Comparison of ENCODE assay signal across 2 cellular contexts in the genomic region with DNA sequence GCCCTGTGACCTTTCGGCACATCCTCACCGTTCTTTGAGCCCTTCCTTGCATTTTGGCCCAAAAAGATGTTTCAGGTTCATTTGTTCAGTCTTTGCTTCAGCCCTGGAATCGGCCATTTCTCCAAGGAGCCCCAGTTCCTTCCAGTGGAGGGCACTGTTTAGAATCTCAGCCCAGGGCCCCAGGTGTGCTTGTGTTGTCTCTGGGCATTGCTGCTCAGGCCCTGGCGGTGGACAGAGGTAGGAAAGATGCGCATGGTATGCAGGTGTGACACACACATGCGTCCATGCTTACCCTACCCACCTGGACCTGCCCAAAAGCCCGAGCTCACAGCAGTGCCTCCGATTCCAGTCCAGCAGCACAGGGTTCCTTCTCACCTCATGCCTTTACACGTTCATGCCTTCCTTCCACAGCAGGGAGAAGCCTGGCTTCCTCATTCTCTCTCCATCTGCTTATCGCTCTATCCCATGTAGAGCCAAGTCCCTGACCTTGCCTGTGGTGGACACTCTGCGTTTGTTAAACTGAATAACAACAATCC.
TF ChIP-seq lines count a peak whose summit lies in the region.

No MANE protein-coding gene starts in this region.

TF ChIP-seq in SK-N-SH, 30 proteins besides CTCF, POLR2A, EP300 and RAD21 (continued from another document):
- TF ChIP-seq POLR2AphosphoS5 (IDR thresholded peaks at IDR 0.05; ENCODE audit: low read depth, low read length) = no peak
- TF ChIP-seq, protein P1, sequence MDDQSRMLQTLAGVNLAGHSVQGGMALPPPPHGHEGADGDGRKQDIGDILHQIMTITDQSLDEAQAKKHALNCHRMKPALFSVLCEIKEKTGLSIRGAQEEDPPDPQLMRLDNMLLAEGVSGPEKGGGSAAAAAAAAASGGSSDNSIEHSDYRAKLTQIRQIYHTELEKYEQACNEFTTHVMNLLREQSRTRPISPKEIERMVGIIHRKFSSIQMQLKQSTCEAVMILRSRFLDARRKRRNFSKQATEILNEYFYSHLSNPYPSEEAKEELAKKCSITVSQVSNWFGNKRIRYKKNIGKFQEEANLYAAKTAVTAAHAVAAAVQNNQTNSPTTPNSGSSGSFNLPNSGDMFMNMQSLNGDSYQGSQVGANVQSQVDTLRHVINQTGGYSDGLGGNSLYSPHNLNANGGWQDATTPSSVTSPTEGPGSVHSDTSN (IDR thresholded peaks at IDR 0.05) = no peak
- TF ChIP-seq FOSL2 (IDR thresholded peaks at IDR 0.05; ENCODE audit: borderline replicate concordance, low read depth) = no peak
- TF ChIP-seq, protein P2, sequence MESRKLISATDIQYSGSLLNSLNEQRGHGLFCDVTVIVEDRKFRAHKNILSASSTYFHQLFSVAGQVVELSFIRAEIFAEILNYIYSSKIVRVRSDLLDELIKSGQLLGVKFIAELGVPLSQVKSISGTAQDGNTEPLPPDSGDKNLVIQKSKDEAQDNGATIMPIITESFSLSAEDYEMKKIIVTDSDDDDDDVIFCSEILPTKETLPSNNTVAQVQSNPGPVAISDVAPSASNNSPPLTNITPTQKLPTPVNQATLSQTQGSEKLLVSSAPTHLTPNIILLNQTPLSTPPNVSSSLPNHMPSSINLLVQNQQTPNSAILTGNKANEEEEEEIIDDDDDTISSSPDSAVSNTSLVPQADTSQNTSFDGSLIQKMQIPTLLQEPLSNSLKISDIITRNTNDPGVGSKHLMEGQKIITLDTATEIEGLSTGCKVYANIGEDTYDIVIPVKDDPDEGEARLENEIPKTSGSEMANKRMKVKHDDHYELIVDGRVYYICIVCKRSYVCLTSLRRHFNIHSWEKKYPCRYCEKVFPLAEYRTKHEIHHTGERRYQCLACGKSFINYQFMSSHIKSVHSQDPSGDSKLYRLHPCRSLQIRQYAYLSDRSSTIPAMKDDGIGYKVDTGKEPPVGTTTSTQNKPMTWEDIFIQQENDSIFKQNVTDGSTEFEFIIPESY (IDR thresholded peaks at IDR 0.05; ENCODE audit: borderline replicate concordance, low read depth) = no peak
- TF ChIP-seq SIN3A (IDR thresholded peaks at IDR 0.05; ENCODE audit: borderline replicate concordance, low read depth, low read length) = no peak

TF ChIP-seq in SK-N-SH treated with all-trans-retinoic acid at 6 μM for 48 hours, 23 proteins besides CTCF, POLR2A, EP300 and RAD21 (continued from another document):
- TF ChIP-seq TCF4 (CRISPR knock-in tag; IDR thresholded peaks at IDR 0.05; ENCODE audit: borderline replicate concordance) = no peak
- TF ChIP-seq CSDC2 (CRISPR knock-in tag; IDR thresholded peaks at IDR 0.05) = no peak
- TF ChIP-seq, protein P3, sequence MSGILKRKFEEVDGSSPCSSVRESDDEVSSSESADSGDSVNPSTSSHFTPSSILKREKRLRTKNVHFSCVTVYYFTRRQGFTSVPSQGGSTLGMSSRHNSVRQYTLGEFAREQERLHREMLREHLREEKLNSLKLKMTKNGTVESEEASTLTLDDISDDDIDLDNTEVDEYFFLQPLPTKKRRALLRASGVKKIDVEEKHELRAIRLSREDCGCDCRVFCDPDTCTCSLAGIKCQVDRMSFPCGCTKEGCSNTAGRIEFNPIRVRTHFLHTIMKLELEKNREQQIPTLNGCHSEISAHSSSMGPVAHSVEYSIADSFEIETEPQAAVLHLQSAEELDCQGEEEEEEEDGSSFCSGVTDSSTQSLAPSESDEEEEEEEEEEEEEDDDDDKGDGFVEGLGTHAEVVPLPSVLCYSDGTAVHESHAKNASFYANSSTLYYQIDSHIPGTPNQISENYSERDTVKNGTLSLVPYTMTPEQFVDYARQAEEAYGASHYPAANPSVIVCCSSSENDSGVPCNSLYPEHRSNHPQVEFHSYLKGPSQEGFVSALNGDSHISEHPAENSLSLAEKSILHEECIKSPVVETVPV (CRISPR knock-in tag; IDR thresholded peaks at IDR 0.05) = no peak
- no peak for TF ChIP-seq ESRRG (CRISPR knock-in tag; IDR thresholded peaks at IDR 0.05)
